ENCODE assay signal across 34 cellular contexts in genomic region chr10:85620807-85621206, GRCh38.
"Had no signal": no experiment of that assay in that cellular context is flagged by ENCODE, and none has a peak within 500 bp of the region (broad histone marks: within the 10 kb centered on the region; RNA-seq: fewer than 3 reads in every experiment).

No MANE protein-coding gene starts in this region.

- H3K9me3 Mint-ChIP-seq: activated CD4-positive, alpha-beta T cell treated with anti-CD3 and anti-CD28 coated beads, Interleukin-2, amount 10 ng/mL, durations not matched to agents 24 days and 14 days; activated CD8-positive, alpha-beta T cell treated with anti-CD3 and anti-CD28 coated beads for 36 hours; activated naive CD4-positive, alpha-beta T cell treated with anti-CD3 and anti-CD28 coated beads, Interleukin-2, amount 50 U/mL, for 72 hours; activated T-cell treated with anti-CD3 and anti-CD28 coated beads, Interleukin-2, amount 50 U/mL, for 72 hours; activated T-helper 17 cell treated with anti-CD3 and anti-CD28 coated beads, Interleukin-2, amount 50 U/mL, for 72 hours; T-helper 1 cell treated with Interleukin-12 subunit alpha and Interleukin-12 subunit beta and Interleukin-4 antibody, amounts not matched to agents 30 μg/mL and 1 μg/mL, for 36 hours; T-helper 2 cell treated with Interferon-gamma antibody and Interleukin-4, amounts not matched to agents 5 μg/mL and 100 μg/mL, for 36 hours had no signal

- H3K27ac ChIP-seq: adrenal gland, breast epithelium, Peyer's patch, SJSA1 had no signal

- H3K9me3 ChIP-seq: adrenal gland, body of pancreas, breast epithelium, MG63, Peyer's patch, SJSA1, SK-N-SH had no signal

- H3K27ac Mint-ChIP-seq: activated CD4-positive, alpha-beta T cell treated with anti-CD3 and anti-CD28 coated beads, Interleukin-2, amount 10 ng/mL, durations not matched to agents 24 days and 14 days; activated CD8-positive, alpha-beta T cell treated with anti-CD3 and anti-CD28 coated beads for 36 hours; activated naive CD4-positive, alpha-beta T cell treated with anti-CD3 and anti-CD28 coated beads, Interleukin-2, amount 50 U/mL, for 72 hours; activated T-cell treated with anti-CD3 and anti-CD28 coated beads, Interleukin-2, amount 50 U/mL, for 72 hours; activated T-helper 17 cell treated with anti-CD3 and anti-CD28 coated beads, Interleukin-2, amount 50 U/mL, for 72 hours; T-helper 1 cell treated with Interleukin-12 subunit alpha and Interleukin-12 subunit beta and Interleukin-4 antibody, amounts not matched to agents 30 μg/mL and 1 μg/mL, for 36 hours; T-helper 2 cell treated with Interferon-gamma antibody and Interleukin-4, amounts not matched to agents 5 μg/mL and 100 μg/mL, for 36 hours had no signal

- H3K4me1 Mint-ChIP-seq: activated T-helper 17 cell treated with anti-CD3 and anti-CD28 coated beads, Interleukin-2, amount 50 U/mL, for 72 hours had no signal

- DNase-seq: activated CD4-positive, alpha-beta T cell treated with anti-CD3 and anti-CD28 coated beads, Interleukin-2, amount 10 ng/mL, durations not matched to agents 24 days and 14 days; activated CD4-positive, alpha-beta T cell treated with anti-CD3 and anti-CD28 coated beads, Interleukin-2, amount 50 U/mL, for 4 hours; activated CD8-positive, alpha-beta T cell treated with anti-CD3 and anti-CD28 coated beads for 36 hours; activated effector memory CD4-positive, alpha-beta T cell treated with anti-CD3 and anti-CD28 coated beads, Interleukin-2, amount 50 U/mL, for 16 hours; activated naive CD4-positive, alpha-beta T cell; activated T-cell treated with anti-CD3 and anti-CD28 coated beads, Interleukin-2, amount 50 U/mL, for 1 hour; activated T-cell treated with anti-CD3 and anti-CD28 coated beads, Interleukin-2, amount 50 U/mL, for 72 hours; adrenal gland; Kasumi-1; KG1; MG63; NCI-H1048; NCI-H1105 treated with DMSO at 0.1 percent for 48 hours; NCI-H1436; NCI-H1694; NCI-H1930; NCI-H2081 treated with DMSO at 0.1 percent for 48 hours; NCI-H345; NCI-H524 treated with DMSO at 0.1 percent for 48 hours; NK-92 treated with Interleukin-12 subunit alpha and Interleukin-12 subunit beta, amount 100 ng/mL, for 24 hours; PC-3; Peyer's patch; RPMI8226; SHP77 treated with DMSO at 0.1 percent for 48 hours; SK-N-SH had no signal

- H3K4me2 ChIP-seq: SK-N-SH had no signal

- FAIRE-seq: astrocyte, TTC549 had no signal

- H3K4me1 ChIP-seq: adrenal gland, body of pancreas, breast epithelium, Peyer's patch, SJSA1 had no signal

- H3K36me3 Mint-ChIP-seq: activated naive CD4-positive, alpha-beta T cell treated with anti-CD3 and anti-CD28 coated beads, Interleukin-2, amount 50 U/mL, for 72 hours had no signal

- H3K9ac ChIP-seq: SK-N-SH had no signal

- ATAC-seq: activated CD8-positive, alpha-beta T cell treated with anti-CD3 and anti-CD28 coated beads for 36 hours; activated naive CD4-positive, alpha-beta T cell treated with anti-CD3 and anti-CD28 coated beads, Interleukin-2, amount 50 U/mL, for 72 hours; activated T-cell treated with anti-CD3 and anti-CD28 coated beads, Interleukin-2, amount 50 U/mL, for 72 hours; activated T-helper 17 cell treated with anti-CD3 and anti-CD28 coated beads, Interleukin-2, amount 50 U/mL, for 72 hours; PC-3 had no signal

- H3K4me3 ChIP-seq: adrenal gland, body of pancreas, breast epithelium, MG63, Peyer's patch, SJSA1 had no signal

- H3K27me3 ChIP-seq: adrenal gland, body of pancreas, breast epithelium, MG63, Peyer's patch, SJSA1 had no signal

- H3K36me3 ChIP-seq: adrenal gland, breast epithelium, MG63, Peyer's patch, SJSA1 had no signal

- H3K4me3 Mint-ChIP-seq: activated CD4-positive, alpha-beta T cell treated with anti-CD3 and anti-CD28 coated beads, Interleukin-2, amount 10 ng/mL, durations not matched to agents 24 days and 14 days; activated CD8-positive, alpha-beta T cell treated with anti-CD3 and anti-CD28 coated beads for 36 hours; activated T-cell treated with anti-CD3 and anti-CD28 coated beads, Interleukin-2, amount 50 U/mL, for 72 hours; activated T-helper 17 cell treated with anti-CD3 and anti-CD28 coated beads, Interleukin-2, amount 50 U/mL, for 72 hours; T-helper 1 cell treated with Interleukin-12 subunit alpha and Interleukin-12 subunit beta and Interleukin-4 antibody, amounts not matched to agents 30 μg/mL and 1 μg/mL, for 36 hours; T-helper 2 cell treated with Interferon-gamma antibody and Interleukin-4, amounts not matched to agents 5 μg/mL and 100 μg/mL, for 36 hours had no signal
